Comparison of ENCODE assay signal across 18 cellular contexts in the genomic region with DNA sequence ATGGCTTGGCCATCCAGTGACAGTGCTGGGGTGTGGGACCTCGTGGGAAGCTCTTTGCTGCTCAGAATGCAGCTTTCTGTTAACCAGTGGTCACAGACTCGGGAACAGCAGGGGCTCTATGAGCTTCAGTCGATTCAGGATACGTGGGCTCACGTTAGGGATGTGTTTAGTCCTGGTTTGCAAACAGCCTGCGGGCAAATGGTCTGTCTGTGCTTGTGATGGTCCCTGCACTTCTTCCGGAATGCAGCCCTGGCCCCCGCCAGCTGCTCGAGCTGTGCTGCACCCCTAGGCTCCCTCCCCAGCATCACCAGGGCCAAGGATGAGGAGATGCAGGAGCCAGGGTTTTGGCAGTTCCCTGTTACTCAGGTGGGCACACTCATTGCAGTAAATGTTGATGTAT.
DNase-seq lines count a peak whose midpoint lies in the region; ATAC-seq and TF ChIP-seq lines count a peak whose summit lies in the region.
"Had no signal": no experiment of that assay in that cellular context is flagged by ENCODE, and none has a peak within 500 bp of the region (broad histone marks: within the 10 kb centered on the region; RNA-seq: fewer than 3 reads in every experiment).

No MANE protein-coding gene starts in this region.

- H3K36me3 Mint-ChIP-seq in activated T-cell treated with anti-CD3 and anti-CD28 coated beads, Interleukin-2, amount 50 U/mL, for 24 hours (ENCODE audit: low read depth): peaks cover 68% of the 10 kb centered on the region
- H3K36me3 Mint-ChIP-seq in activated naive CD8-positive, alpha-beta T cell treated with anti-CD3 and anti-CD28 coated beads, Interleukin-2, amount 10 ng/mL, durations not matched to agents 7 days and 5 days: peaks cover 38% of the 10 kb centered on the region
- H3K36me3 Mint-ChIP-seq in type B pancreatic cell: peaks cover 10% of the 10 kb centered on the region

- H2AFZ ChIP-seq in OCI-LY3 (ENCODE audit: low read depth, low read length): no peak overlapping the region
- H2AFZ ChIP-seq: neural progenitor cell, PC-9 had no signal

- H3K4me2 ChIP-seq in OCI-LY3 (ENCODE audit: low read length): peak overlapping the region; percentile 21; the same call in 1 of the 2 replicates
- H3K4me2 ChIP-seq: neural progenitor cell, PC-9 had no signal

- TF ChIP-seq CTCF in OCI-LY3 (IDR thresholded peaks at IDR 0.05; ENCODE audit: low read depth, low read length): no peak
- no peak for TF ChIP-seq CTCF in type B pancreatic cell (conservative IDR thresholded peaks at IDR 0.05)

- no peak for ATAC-seq in activated naive CD8-positive, alpha-beta T cell treated with anti-CD3 and anti-CD28 coated beads, Interleukin-2, amount 10 ng/mL, durations not matched to agents 7 days and 5 days (ENCODE audit: low read depth)
- ATAC-seq in GM21723 (IDR thresholded peaks at IDR 0.05; ENCODE audit: unreplicated experiment): no peak
- ATAC-seq: left lung had no signal

- H3K27ac Mint-ChIP-seq in activated T-cell treated with anti-CD3 and anti-CD28 coated beads, Interleukin-2, amount 50 U/mL, for 24 hours: peak overlapping the region; percentile 83
- H3K27ac Mint-ChIP-seq in activated naive CD8-positive, alpha-beta T cell treated with anti-CD3 and anti-CD28 coated beads, Interleukin-2, amount 10 ng/mL, durations not matched to agents 7 days and 5 days: peak overlapping the region; percentile 76
- peak overlapping the region; percentile 96 for H3K27ac Mint-ChIP-seq in type B pancreatic cell

- DNase-seq in activated T-cell treated with anti-CD3 and anti-CD28 coated beads, Interleukin-2, amount 50 U/mL, for 24 hours: no peak
- DNase-seq in activated T-cell treated with anti-CD3 and anti-CD28 coated beads, Interleukin-2, amount 50 U/mL, for 48 hours: no peak
- DNase-seq in activated naive CD8-positive, alpha-beta T cell treated with anti-CD3 and anti-CD28 coated beads, Interleukin-2, amount 10 ng/mL, durations not matched to agents 7 days and 5 days: peak; percentile 17
- no peak for DNase-seq in type B pancreatic cell (ENCODE audit: extremely low spot score, unreplicated experiment)
- DNase-seq in HT-29 (ENCODE audit: low spot score): no peak
- no peak for DNase-seq in retina
- DNase-seq: CD8-positive, alpha-beta memory T cell; glutamatergic neuron; NCI-H1694; NCI-H748 treated with DMSO at 0.1 percent for 48 hours; PC-9; small intestine had no signal

- peaks cover 5% of the 10 kb centered on the region; the same call in 1 of the 2 replicates for H4K20me1 ChIP-seq in OCI-LY3 (ENCODE audit: insufficient read depth, low read length)

- no peak overlapping the region for H3K4me3 ChIP-seq in OCI-LY3 (ENCODE audit: low read length)
- H3K4me3 ChIP-seq: left lung, neural progenitor cell, PC-9, prostate gland, SJSA1 had no signal

- H3K4me3 Mint-ChIP-seq in activated T-cell treated with anti-CD3 and anti-CD28 coated beads, Interleukin-2, amount 50 U/mL, for 24 hours: no peak overlapping the region
- H3K4me3 Mint-ChIP-seq in activated naive CD8-positive, alpha-beta T cell treated with anti-CD3 and anti-CD28 coated beads, Interleukin-2, amount 10 ng/mL, durations not matched to agents 7 days and 5 days: no peak overlapping the region
- H3K4me3 Mint-ChIP-seq in type B pancreatic cell: no peak overlapping the region
- H3K4me3 Mint-ChIP-seq: CD8-positive, alpha-beta memory T cell; neural progenitor cell had no signal

- H3K4me1 ChIP-seq in OCI-LY3 (ENCODE audit: low read length): peaks cover 14% of the 10 kb centered on the region
- H3K4me1 ChIP-seq: neural progenitor cell had no signal

- no peaks in the 10 kb centered on the region for H3K9me3 Mint-ChIP-seq in activated T-cell treated with anti-CD3 and anti-CD28 coated beads, Interleukin-2, amount 50 U/mL, for 24 hours
- no peaks in the 10 kb centered on the region for H3K9me3 Mint-ChIP-seq in activated naive CD8-positive, alpha-beta T cell treated with anti-CD3 and anti-CD28 coated beads, Interleukin-2, amount 10 ng/mL, durations not matched to agents 7 days and 5 days
- H3K9me3 Mint-ChIP-seq in type B pancreatic cell: peaks cover 5% of the 10 kb centered on the region
- H3K9me3 Mint-ChIP-seq: CD8-positive, alpha-beta memory T cell had no signal

- H3K4me1 Mint-ChIP-seq in activated T-cell treated with anti-CD3 and anti-CD28 coated beads, Interleukin-2, amount 50 U/mL, for 24 hours (ENCODE audit: low read depth): peaks cover 49% of the 10 kb centered on the region
- peaks cover 32% of the 10 kb centered on the region for H3K4me1 Mint-ChIP-seq in activated naive CD8-positive, alpha-beta T cell treated with anti-CD3 and anti-CD28 coated beads, Interleukin-2, amount 10 ng/mL, durations not matched to agents 7 days and 5 days
- H3K4me1 Mint-ChIP-seq in type B pancreatic cell (ENCODE audit: unreplicated experiment): peaks cover 14% of the 10 kb centered on the region

- no peaks in the 10 kb centered on the region for H3K79me2 ChIP-seq in OCI-LY3 (ENCODE audit: low read length)

- H3K27me3 Mint-ChIP-seq in activated T-cell treated with anti-CD3 and anti-CD28 coated beads, Interleukin-2, amount 50 U/mL, for 24 hours: no peaks in the 10 kb centered on the region
- H3K27me3 Mint-ChIP-seq in activated naive CD8-positive, alpha-beta T cell treated with anti-CD3 and anti-CD28 coated beads, Interleukin-2, amount 10 ng/mL, durations not matched to agents 7 days and 5 days: no peaks in the 10 kb centered on the region
- H3K27me3 Mint-ChIP-seq in type B pancreatic cell: no peaks in the 10 kb centered on the region
- H3K27me3 Mint-ChIP-seq: CD8-positive, alpha-beta memory T cell had no signal

- H3K9ac ChIP-seq in OCI-LY3 (ENCODE audit: low read length): no peak overlapping the region
- H3K9ac ChIP-seq: neural progenitor cell had no signal

- no peaks in the 10 kb centered on the region for H3K27me3 ChIP-seq in OCI-LY3 (ENCODE audit: low read depth, low read length)
- H3K27me3 ChIP-seq: left lung, neural progenitor cell, SJSA1 had no signal

- H3K27ac ChIP-seq in OCI-LY3 (ENCODE audit: low read length): no peak overlapping the region
- H3K27ac ChIP-seq: neural progenitor cell, PC-9, prostate gland, SJSA1 had no signal

- peaks cover 2% of the 10 kb centered on the region for H3K36me3 ChIP-seq in OCI-LY3 (replicated peaks; ENCODE audit: low read depth, low read length)
- H3K36me3 ChIP-seq: neural progenitor cell, prostate gland had no signal

- no peaks in the 10 kb centered on the region for H3K9me3 ChIP-seq in OCI-LY3 (ENCODE audit: insufficient read depth, low read length)
- H3K9me3 ChIP-seq: left lung, prostate gland, SJSA1 had no signal

- POLR2A ChIA-PET in activated naive CD8-positive, alpha-beta T cell treated with anti-CD3 and anti-CD28 coated beads, Interleukin-2, amount 10 ng/mL, durations not matched to agents 7 days and 5 days (lab: Charles Lee): interaction anchor here (0.8 to 2.2 kb wide), 8 partner anchors 9 to 364 kb away, joined by 3 to 10 read pairs (median 4); no protein-coding TSS in a partner anchor
